8 cellular contexts compared by ENCODE assay signal in genomic region chr18:70072678-70073077, GRCh38.
DNase-seq lines count a peak whose midpoint lies in the region; ATAC-seq lines count a peak whose summit lies in the region.

No MANE protein-coding gene starts in this region.

- peak; percentile 39 for DNase-seq in COR-L47 (lab: John Stamatoyannopoulos, UW)
- DNase-seq in OCI-M1 (lab: John Stamatoyannopoulos, UW) = peak; percentile 32
- peak; percentile 9 to 25 (median 21) for DNase-seq in immature natural killer cell
- DNase-seq in activated CD4-positive, CD25-positive, alpha-beta regulatory T cell (lab: John Stamatoyannopoulos, UW) = no peak
- DNase-seq in hepatic stellate cell (ENCODE audit: low spot score) = no peak

- no peak overlapping the region for H3K4me3 Mint-ChIP-seq in immature natural killer cell

- ATAC-seq in GM21723 (IDR thresholded peaks at IDR 0.05; ENCODE audit: unreplicated experiment) (peak; percentile 70), HG03571 (IDR thresholded peaks at IDR 0.05; ENCODE audit: unreplicated experiment) (no peak), HG02938 (IDR thresholded peaks at IDR 0.05; ENCODE audit: unreplicated experiment) (no peak)

- peaks cover 25 to 28% of the 10 kb centered on the region in 2 donors for H3K4me1 Mint-ChIP-seq in immature natural killer cell

- H3K9me3 Mint-ChIP-seq in immature natural killer cell = no peaks in the 10 kb centered on the region

- H3K27ac Mint-ChIP-seq in immature natural killer cell = peak overlapping the region in 1 of 6 donors; percentile 1

- H3K36me3 Mint-ChIP-seq in immature natural killer cell = peaks cover 4 to 10% (median 8%) of the 10 kb centered on the region in 3 donors

- H3K27me3 Mint-ChIP-seq in immature natural killer cell (ENCODE audit: low read depth in 3 of 3) = peaks cover 0 to 2% (median 0%) of the 10 kb centered on the region in 3 donors

Comparison
In these comparisons a context has a peak if more than half of its experiments do, and no peak if none do; other contexts are left out.
1. DNase-seq: peak in COR-L47 (single experiment), OCI-M1 (single experiment) and immature natural killer cell (3 of 3); none in activated CD4-positive, CD25-positive, alpha-beta regulatory T cell (0 of 4) and hepatic stellate cell (single experiment).